26 cellular contexts compared by ENCODE assay signal in the genomic region with DNA sequence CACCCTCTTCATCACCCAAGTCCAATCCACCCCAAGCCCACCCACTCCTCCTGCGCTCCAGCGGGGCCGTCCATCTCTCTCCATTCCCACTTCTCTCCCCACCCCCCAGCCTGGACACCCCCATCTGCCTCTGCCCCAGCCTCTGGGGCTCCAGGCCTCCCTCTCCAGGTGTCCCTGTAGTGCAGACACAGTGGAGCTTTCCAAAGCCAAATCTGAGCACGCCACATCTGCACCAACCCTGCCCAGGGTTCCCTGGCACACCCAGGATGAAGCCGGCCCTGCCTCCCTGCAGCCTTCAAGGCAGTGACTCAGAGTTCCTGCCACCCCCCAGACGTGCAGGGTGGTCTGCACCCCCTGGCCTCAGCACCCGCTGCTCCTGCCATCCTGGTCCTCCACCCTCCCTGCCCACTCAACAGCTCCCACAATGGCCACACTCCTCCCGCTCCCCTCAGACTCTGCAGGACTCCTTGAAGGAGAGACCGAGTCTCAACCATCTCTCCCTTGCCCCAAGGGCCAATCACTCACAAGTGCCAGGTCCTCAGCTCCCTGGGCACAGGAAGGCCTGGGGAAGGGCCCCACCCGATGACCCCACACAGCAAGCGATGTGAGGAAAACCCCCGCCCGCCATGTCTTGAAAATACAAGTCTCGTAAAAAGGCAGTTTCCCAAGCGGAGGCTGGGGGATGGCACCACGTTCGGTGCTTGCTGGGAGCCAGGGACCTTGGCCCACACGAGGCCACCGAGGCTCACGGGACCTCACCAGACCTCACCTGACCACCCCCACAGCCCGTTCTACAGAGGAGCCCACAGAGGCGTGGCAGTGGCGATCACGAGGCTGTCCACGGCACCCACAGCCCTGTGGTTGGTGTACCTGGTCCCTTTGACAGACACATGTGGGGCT. TPM values are rescaled to one million over a fixed set of nuclear protein-coding genes. Genes with fewer than 3 reads are reported as not detected.
DNase-seq lines count a peak whose midpoint lies in the region; ATAC-seq, FAIRE-seq and TF ChIP-seq lines count a peak whose summit lies in the region.
"Had no signal": no experiment of that assay in that cellular context is flagged by ENCODE, and none has a peak within 500 bp of the region (broad histone marks: within the 10 kb centered on the region; RNA-seq: fewer than 3 reads in every experiment).

No MANE protein-coding gene starts in this region.

- ATAC-seq in WTC11: no peak
- ATAC-seq in right cardiac atrium: no peak
- ATAC-seq in GM18517 (IDR thresholded peaks at IDR 0.05; ENCODE audit: unreplicated experiment): no peak
- no peak for ATAC-seq in HG03342 (IDR thresholded peaks at IDR 0.05; ENCODE audit: unreplicated experiment)
- ATAC-seq: sciatic nerve had no signal

- H3K4me2 ChIP-seq in BLaER1 treated with 17β-estradiol and CSF1 and Interleukin-3, amounts not matched to agents 10 nM and 100 nM: peak overlapping the region; percentile 42 to 96 (median 84); a peak in 21 of 22 replicates
- no peak overlapping the region for H3K4me2 ChIP-seq in neuronal stem cell (ENCODE audit: insufficient read depth, low read length, poor library complexity, severe bottlenecking)

- peak overlapping the region; percentile 34 for H2AK5ac ChIP-seq in neuronal stem cell (ENCODE audit: low read depth, low read length)

- no peak overlapping the region for H4K8ac ChIP-seq in neuronal stem cell (ENCODE audit: low read depth, low read length)

- POLR2A ChIA-PET in WTC11 (lab: Charles Lee): no interaction called here

- H3K27me3 ChIP-seq in BLaER1 treated with 17β-estradiol and CSF1 and Interleukin-3, amounts not matched to agents 10 nM and 100 nM: no peaks in the 10 kb centered on the region
- H3K27me3 ChIP-seq in right cardiac atrium (ENCODE audit: control insufficient read depth, insufficient read depth) (no peaks in the 10 kb centered on the region), neuronal stem cell (ENCODE audit: control insufficient read depth in 3 of 3, insufficient read depth in 3 of 3, low read depth in 1 of 3, low read length in 3 of 3) (no peaks in the 10 kb centered on the region)
- H3K27me3 ChIP-seq: foreskin keratinocyte, pancreas had no signal

- H2AFZ ChIP-seq in neuronal stem cell (ENCODE audit: low read length): no peak overlapping the region

- H3K4me3 ChIP-seq in BLaER1 treated with 17β-estradiol and CSF1 and Interleukin-3, amounts not matched to agents 10 nM and 100 nM: no peak overlapping the region
- H3K4me3 ChIP-seq in right cardiac atrium (ENCODE audit: low read length) (no peak overlapping the region), neuronal stem cell (ENCODE audit: low read length in 2 of 2) (peak overlapping the region in 1 of 2 donors; percentile 8)
- H3K4me3 ChIP-seq: pancreas had no signal

- H3K4ac ChIP-seq in neuronal stem cell (ENCODE audit: low read length): no peak overlapping the region

- CTCF ChIA-PET in WTC11 (lab: Charles Lee): interaction anchor here (1.1 kb wide), 1 partner anchor 35 kb away, joined by 3 read pairs; no protein-coding TSS in a partner anchor

- no peak overlapping the region for H2BK15ac ChIP-seq in neuronal stem cell (ENCODE audit: low read length)

- WGBS in right cardiac atrium: 87% methylated on average over 25 of the region's 25 CpGs
- WGBS in neuronal stem cell (ENCODE audit: extremely low coverage in 2 of 2, insufficient read length in 2 of 2, insufficient replicate concordance in 1 of 2), 2 donors: no CpG with 5 or more reads among the region's 25 CpGs

- no peak for FAIRE-seq in urothelium cell line (lab: Jason Lieb, UNC)
- FAIRE-seq: pancreas, TTC549 had no signal

- H2BK5ac ChIP-seq in neuronal stem cell (ENCODE audit: low read length): no peak overlapping the region

- no peak overlapping the region for H2BK120ac ChIP-seq in neuronal stem cell (ENCODE audit: low read depth, low read length)

- peaks cover 39% of the 10 kb centered on the region for H3K4me1 Mint-ChIP-seq in WTC11

- intact Hi-C loops in right cardiac atrium (cut with DNase I): no loop called here

- H3K9ac ChIP-seq in BLaER1 treated with 17β-estradiol and CSF1 and Interleukin-3, amounts not matched to agents 10 nM and 100 nM: peak overlapping the region in 1 of 11 experiments; percentile 41; a peak in 1 of 22 replicates
- peak overlapping the region; percentile 15 for H3K9ac ChIP-seq in neuronal stem cell (ENCODE audit: low read depth, low read length, poor library complexity)

- H3K9me3 Mint-ChIP-seq in WTC11: peaks cover 1% of the 10 kb centered on the region

- no peak overlapping the region for H3K4me3 Mint-ChIP-seq in WTC11

- peaks cover 69 to 84% (median 75%) of the 10 kb centered on the region in 11 experiments; a peak in 21 of 22 replicates for H4K20me1 ChIP-seq in BLaER1 treated with 17β-estradiol and CSF1 and Interleukin-3, amounts not matched to agents 10 nM and 100 nM

- H2BK12ac ChIP-seq in neuronal stem cell (ENCODE audit: low read length): no peak overlapping the region

- H3K9me3 ChIP-seq in BLaER1 treated with 17β-estradiol and CSF1 and Interleukin-3, amounts not matched to agents 10 nM and 100 nM (replicated peaks in 1 of 11): peaks cover 4 to 15% (median 11%) of the 10 kb centered on the region in 11 experiments; a peak in 21 of 22 replicates
- H3K9me3 ChIP-seq in right cardiac atrium (ENCODE audit: control insufficient read depth, low read length) (no peaks in the 10 kb centered on the region), neuronal stem cell (replicated peaks in 1 of 2; ENCODE audit: control insufficient read depth in 2 of 2, insufficient read depth in 1 of 2, low read depth in 1 of 2, low read length in 2 of 2) (peaks cover 0 to 12% of the 10 kb centered on the region in 2 donors)
- H3K9me3 ChIP-seq: pancreas had no signal

- H3K18ac ChIP-seq in neuronal stem cell (ENCODE audit: low read length): peak overlapping the region; percentile 91

- H3K27ac Mint-ChIP-seq in WTC11: peak overlapping the region; percentile 49; the same call in 1 of the 2 replicates

- no peak for TF ChIP-seq CTCF in WTC11 (IDR thresholded peaks at IDR 0.05)

- H4K91ac ChIP-seq in neuronal stem cell (ENCODE audit: low read depth, low read length, poor library complexity): no peak overlapping the region

- no peaks in the 10 kb centered on the region for H3K27me3 Mint-ChIP-seq in WTC11 (ENCODE audit: low read depth)

- H3K36me3 Mint-ChIP-seq in WTC11: peaks cover under 1% of the 10 kb centered on the region; the same call in 1 of the 2 replicates

- DNase-seq in WTC11 (ENCODE audit: low spot score) (no peak), right cardiac atrium (peak; percentile 15 to 48 (median 46)), neuronal stem cell (ENCODE audit: low spot score) (no peak), urothelium cell line (ENCODE audit: low spot score) (no peak), NCI-H1417 (lab: John Stamatoyannopoulos, UW) (no peak)
- DNase-seq: activated CD4-positive, alpha-beta T cell treated with anti-CD3 and anti-CD28 coated beads for 48 hours; activated naive CD4-positive, alpha-beta T cell treated with anti-CD3 and anti-CD28 coated beads, Interleukin-2, amount 50 U/mL, for 16 hours; central memory CD4-positive, alpha-beta T cell; DMS 273 treated with DMSO at 0.1 percent for 48 hours; effector CD4-positive, alpha-beta T cell; HCEC 1CT; hypothalamus; Karpas-422; NCI-H187 treated with DMSO at 0.1 percent for 48 hours; NCI-H2227 treated with DMSO at 0.1 percent for 48 hours; NCI-H774; stimulated activated CD8-positive, alpha-beta memory T cell treated with anti-CD3 and anti-CD28 coated beads, Interleukin-4, amount 100 ng/mL, for 48 hours; substantia nigra; T-helper 1 cell had no signal

- peaks cover 33% of the 10 kb centered on the region for H3K79me1 ChIP-seq in neuronal stem cell (ENCODE audit: low read depth, low read length)

- 0 out of 22 replicates have a peak, but pooled peaks cover 0 to 3% (median 0%) of the 10 kb centered on the region in 11 experiments for H3K36me3 ChIP-seq in BLaER1 treated with 17β-estradiol and CSF1 and Interleukin-3, amounts not matched to agents 10 nM and 100 nM
- H3K36me3 ChIP-seq in neuronal stem cell (replicated peaks in 1 of 2; ENCODE audit: control insufficient read depth in 2 of 2, insufficient read depth in 2 of 2, low read length in 2 of 2): no peaks in the 10 kb centered on the region
- H3K36me3 ChIP-seq: pancreas had no signal

- peak overlapping the region; percentile 6 for H3K14ac ChIP-seq in neuronal stem cell (ENCODE audit: low read length)

- H3K23ac ChIP-seq in neuronal stem cell (ENCODE audit: low read depth, low read length, poor library complexity): peak overlapping the region; percentile 49

- peaks cover 54 to 83% (median 71%) of the 10 kb centered on the region in 10 experiments for H3K4me1 ChIP-seq in BLaER1 treated with 17β-estradiol and CSF1 and Interleukin-3, amounts not matched to agents 10 nM and 100 nM
- H3K4me1 ChIP-seq in right cardiac atrium (ENCODE audit: control insufficient read depth, insufficient read depth, low read length) (no peaks in the 10 kb centered on the region), neuronal stem cell (ENCODE audit: control insufficient read depth in 2 of 2, insufficient read depth in 1 of 2, low read depth in 1 of 2, low read length in 2 of 2) (peaks cover 28 to 33% of the 10 kb centered on the region in 2 donors)

- H3K27ac ChIP-seq in BLaER1 treated with 17β-estradiol and CSF1 and Interleukin-3, amounts not matched to agents 10 nM and 100 nM: no peak overlapping the region
- H3K27ac ChIP-seq in right cardiac atrium (ENCODE audit: low read length) (no peak overlapping the region), neuronal stem cell (replicated peaks; ENCODE audit: low read length) (no peak overlapping the region)
- H3K27ac ChIP-seq: foreskin keratinocyte had no signal

TF ChIP-seq in WTC11, 78 proteins besides CTCF, POLR2A, EP300 and RAD21 (continues in another document):
- no peak for TF ChIP-seq ZNF263 (CRISPR knock-in tag; IDR thresholded peaks at IDR 0.05; ENCODE audit: low read depth)

RNA-seq across cellular contexts. Expression of a gene that starts 22.2 kb away (rescaled TPM):
- total RNA-seq in WTC11 (2021) (31.1 to 39.7 TPM (median 34.9 TPM) in 3 replicates), right cardiac atrium (10 to 100 TPM in 1 of 4 donors, 1 to 10 TPM in 3; 6.3 to 11.4 (median 8.2) TPM)
- polyA plus RNA-seq in right cardiac atrium: 4.7 TPM
- polyA plus RNA-seq in neuronal stem cell (2013, experiment 1 of 2): 18.5 TPM
- 18.8 TPM for polyA plus RNA-seq in neuronal stem cell (2013, experiment 2 of 2)

RNA-seq across cellular contexts. Expression of a gene that starts 55.4 kb away (rescaled TPM):
- total RNA-seq in WTC11 (2021) (16.2 to 16.9 TPM (median 16.6 TPM) in 3 replicates), right cardiac atrium (10 to 100 TPM in 3 of 4 donors, 1 to 10 TPM in 1; 9.2 to 12.1 (median 11.2) TPM)
- 4.7 TPM for polyA plus RNA-seq in right cardiac atrium
- 33.0 TPM for polyA plus RNA-seq in neuronal stem cell (2013, experiment 1 of 2)
- polyA plus RNA-seq in neuronal stem cell (2013, experiment 2 of 2): 33.5 TPM

Comparison
In these comparisons a context has a peak if more than half of its experiments do, and no peak if none do; other contexts are left out.
1. DNase-seq: peak in right cardiac atrium (3 of 3); none in WTC11 (single experiment), neuronal stem cell (single experiment), urothelium cell line (single experiment) and NCI-H1417 (0 of 3).